In genomic region chr6:149922642-149923326, GRCh38 we compare ENCODE assay signal across 8 cellular contexts. TPM values are rescaled to one million over a fixed set of nuclear protein-coding genes. Genes with fewer than 3 reads are reported as not detected.
DNase-seq lines count a peak whose midpoint lies in the region; ATAC-seq and TF ChIP-seq lines count a peak whose summit lies in the region.

Gene RAET1G (minus strand): TSS chr6:149923121. CDS start chr6:149923010, 111 bp downstream.

- peaks cover 7 to 22% of the 10 kb centered on the region in 2 donors for H3K4me1 ChIP-seq in duodenal mucosa (ENCODE audit: control insufficient read depth in 1 of 2, insufficient read depth in 2 of 2, low read length in 2 of 2)
- peaks cover 0 to 29% of the 10 kb centered on the region in 2 donors for H3K4me1 ChIP-seq in left lung

- peaks cover 35% of the 10 kb centered on the region for H3K4me1 Mint-ChIP-seq in activated CD4-positive, alpha-beta memory T cell treated with anti-CD3 and anti-CD28 coated beads, Interleukin-2, amount 10 ng/mL, durations not matched to agents 7 days and 5 days

- CTCF ChIA-PET in activated CD4-positive, alpha-beta memory T cell treated with anti-CD3 and anti-CD28 coated beads, Interleukin-2, amount 10 ng/mL, durations not matched to agents 7 days and 5 days (lab: Charles Lee): interaction anchor here (1.0 to 1.2 kb wide), 2 partner anchors 88 to 473 kb away, joined by 3 read pairs; no protein-coding TSS in a partner anchor

- H3K27me3 ChIP-seq in duodenal mucosa (ENCODE audit: control insufficient read depth in 1 of 2, insufficient read depth in 2 of 2, low read length in 2 of 2): peaks cover 4 to 19% of the 10 kb centered on the region in 2 donors
- peaks cover 0 to 64% of the 10 kb centered on the region in 2 donors for H3K27me3 ChIP-seq in left lung

- H3K27ac ChIP-seq in duodenal mucosa (ENCODE audit: low read depth, low read length) (no peak within 1 kb of the TSS), left lung (no peak within 1 kb of the TSS)

- ATAC-seq in left lung (peak; percentile 90), HG02763 (IDR thresholded peaks at IDR 0.05; ENCODE audit: unreplicated experiment) (no peak)

- H3K9me3 ChIP-seq in duodenal mucosa (ENCODE audit: control insufficient read depth in 1 of 2, low read length in 2 of 2) (no peaks in the 10 kb centered on the region), left lung (no peaks in the 10 kb centered on the region)

- POLR2A ChIA-PET in activated CD4-positive, alpha-beta memory T cell treated with anti-CD3 and anti-CD28 coated beads, Interleukin-2, amount 10 ng/mL, durations not matched to agents 7 days and 5 days (lab: Charles Lee): no interaction called here

- H3K9me3 Mint-ChIP-seq in activated CD4-positive, alpha-beta memory T cell treated with anti-CD3 and anti-CD28 coated beads, Interleukin-2, amount 10 ng/mL, durations not matched to agents 7 days and 5 days: no peaks in the 10 kb centered on the region

- H3K4me3 ChIP-seq in duodenal mucosa (ENCODE audit: low read depth in 1 of 2, low read length in 2 of 2): peak within 1 kb of the TSS; percentile 65 to 74
- peak within 1 kb of the TSS; percentile 45 to 46 for H3K4me3 ChIP-seq in left lung

- H3K36me3 Mint-ChIP-seq in activated CD4-positive, alpha-beta memory T cell treated with anti-CD3 and anti-CD28 coated beads, Interleukin-2, amount 10 ng/mL, durations not matched to agents 7 days and 5 days (ENCODE audit: low read depth): no peaks in the 10 kb centered on the region

- H3K27ac Mint-ChIP-seq in activated CD4-positive, alpha-beta memory T cell treated with anti-CD3 and anti-CD28 coated beads, Interleukin-2, amount 10 ng/mL, durations not matched to agents 7 days and 5 days: no peak within 1 kb of the TSS

- intact Hi-C loops in left lung (cut with DNase I): loop anchor here in 1 of 2 donors (10.0 kb wide), 1 partner anchor 88 kb away; no protein-coding TSS in a partner anchor

- H3K36me3 ChIP-seq in duodenal mucosa (ENCODE audit: control insufficient read depth in 1 of 2, insufficient read depth in 2 of 2, low read length in 2 of 2) (no peaks in the 10 kb centered on the region), left lung (no peaks in the 10 kb centered on the region)

- DNase-seq in AG09319 (ENCODE audit: extremely low read depth, low read depth) (peak; percentile 86), HCEC 1CT (peak; percentile 94), NCI-H526 (lab: John Stamatoyannopoulos, UW) (peak; percentile 85 to 91), left lung (peak; percentile 90 to 94)
- peak; percentile 88 for DNase-seq in activated CD4-positive, alpha-beta memory T cell treated with anti-CD3 and anti-CD28 coated beads, Interleukin-2, amount 10 ng/mL, durations not matched to agents 7 days and 5 days
- peak; percentile 53 to 68 for DNase-seq in stimulated activated CD4-positive, alpha-beta T cell treated with anti-CD3 and anti-CD28 coated beads, Interleukin-1b, Interleukin-23, amount 100 ng/mL, for 1 hour (ENCODE audit: low read depth in 2 of 2)

- TF ChIP-seq CTCF in AG09319 (IDR thresholded peaks at IDR 0.05; ENCODE audit: low read depth, low read length) (no peak; the same call in 1 of the 2 replicates), left lung (IDR thresholded peaks at IDR 0.05) (no peak)

- no peak within 1 kb of the TSS for H3K9ac ChIP-seq in duodenal mucosa (ENCODE audit: low read depth in 1 of 2, low read length in 2 of 2)

- peaks cover 62% of the 10 kb centered on the region for H3K27me3 Mint-ChIP-seq in activated CD4-positive, alpha-beta memory T cell treated with anti-CD3 and anti-CD28 coated beads, Interleukin-2, amount 10 ng/mL, durations not matched to agents 7 days and 5 days

- H3K4me3 Mint-ChIP-seq in activated CD4-positive, alpha-beta memory T cell treated with anti-CD3 and anti-CD28 coated beads, Interleukin-2, amount 10 ng/mL, durations not matched to agents 7 days and 5 days: peak within 1 kb of the TSS; percentile 73

RNA-seq across cellular contexts. Expression of gene RAET1G, which starts in this region (rescaled TPM):
- total RNA-seq in activated CD4-positive, alpha-beta memory T cell treated with anti-CD3 and anti-CD28 coated beads, Interleukin-2, amount 10 ng/mL, durations not matched to agents 7 days and 5 days: not detected
- under 1 TPM; 0.76 to 0.93 TPM for total RNA-seq in left lung

Comparison
In these comparisons a context has a peak if more than half of its experiments do, and no peak if none do; other contexts are left out.
1. Peak in DNase-seq in activated CD4-positive, alpha-beta memory T cell treated with anti-CD3 and anti-CD28 coated beads, Interleukin-2, amount 10 ng/mL, durations not matched to agents 7 days and 5 days; RNA of the gene not detected or under 1 TPM.
2. Peak in DNase-seq, ATAC-seq and H3K4me3 ChIP-seq in left lung; RNA of the gene not detected or under 1 TPM.